9 cellular contexts compared by ENCODE assay signal in the genomic region with DNA sequence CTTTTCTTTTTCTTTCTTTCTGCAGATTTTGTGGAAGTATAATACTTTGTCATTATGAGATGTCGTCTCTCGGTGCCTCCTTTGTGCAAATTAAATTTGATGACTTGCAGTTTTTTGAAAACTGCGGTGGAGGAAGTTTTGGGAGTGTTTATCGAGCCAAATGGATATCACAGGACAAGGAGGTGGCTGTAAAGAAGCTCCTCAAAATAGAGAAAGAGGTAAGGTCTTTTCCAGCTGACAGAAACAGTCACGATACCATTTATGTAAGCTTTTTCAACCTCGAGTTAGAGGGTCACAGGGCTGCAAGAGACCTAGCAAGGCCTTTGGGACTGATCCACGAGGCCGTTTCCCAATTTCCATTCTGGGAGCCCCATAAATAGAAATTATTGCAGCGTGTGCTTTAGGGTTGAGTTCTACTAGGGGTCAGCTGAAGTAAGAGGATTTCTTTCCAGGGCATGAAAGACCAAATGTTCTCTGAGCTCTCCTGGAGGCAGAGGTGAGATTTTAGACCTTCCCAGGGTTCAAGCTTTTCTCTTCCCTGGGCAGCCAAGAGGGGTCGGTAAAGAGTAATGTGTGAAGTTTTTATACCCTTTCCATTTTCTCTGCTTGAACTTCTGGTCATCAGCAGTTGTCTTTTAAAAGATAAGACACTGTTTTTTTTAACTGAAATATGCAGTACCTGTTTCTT. TPM values are rescaled to one million over a fixed set of nuclear protein-coding genes. Genes with fewer than 3 reads are reported as not detected.
DNase-seq lines count a peak whose midpoint lies in the region; ATAC-seq and TF ChIP-seq lines count a peak whose summit lies in the region.
"Had no signal": no experiment of that assay in that cellular context is flagged by ENCODE, and none has a peak within 500 bp of the region (broad histone marks: within the 10 kb centered on the region; RNA-seq: fewer than 3 reads in every experiment).

No MANE protein-coding gene starts in this region.

- WGBS in ovary, 3 donors = 4 to 10% (median 10%) methylated on average over 10 of the region's 10 CpGs

- BruUV-seq in Panc1 (replicated peaks; lab: Mats Ljungman, UMichigan) = TSS peak; percentile 49

- TF ChIP-seq CTCF in BE2C (IDR thresholded peaks at IDR 0.05; ENCODE audit: low read depth, low read length) (0 out of 2 replicates have a peak, but pooled peaks have one; percentile 10), Panc1 (IDR thresholded peaks at IDR 0.05) (peak; percentile 87), fibroblast of the aortic adventitia (IDR thresholded peaks at IDR 0.05; ENCODE audit: insufficient read depth, low read length) (peak; percentile 73), ovary (IDR thresholded peaks at IDR 0.05) (peak in 2 of 3 donors; percentile 15 to 35)

- no peak overlapping the region for H3K4me3 ChIP-seq in BE2C (ENCODE audit: low read depth, low read length)
- peak overlapping the region; percentile 11 to 32 for H3K4me3 ChIP-seq in Panc1 (ENCODE audit: low read depth in 2 of 2, low read length in 2 of 2)
- H3K4me3 ChIP-seq in fibroblast of the aortic adventitia (ENCODE audit: low read depth, low read length) = peak overlapping the region; percentile 53
- no peak overlapping the region for H3K4me3 ChIP-seq in ovary

- H3K27me3 ChIP-seq in BE2C (no peaks in the 10 kb centered on the region), Panc1 (ENCODE audit: control insufficient read depth, insufficient read depth, low read length) (no peaks in the 10 kb centered on the region), ovary (no peaks in the 10 kb centered on the region)

- POLR2A ChIA-PET in Panc1 (lab: Charles Lee) = interaction anchor here (0.6 to 1.7 kb wide), 3 partner anchors 11 to 43 kb away, joined by 4 to 10 read pairs (median 5); no protein-coding TSS in a partner anchor

- H3K9me3 ChIP-seq in BE2C = no peaks in the 10 kb centered on the region
- no peaks in the 10 kb centered on the region for H3K9me3 ChIP-seq in Panc1 (ENCODE audit: control insufficient read depth, insufficient read depth, low read depth, low read length)
- no peaks in the 10 kb centered on the region for H3K9me3 ChIP-seq in ovary

- H3K36me3 ChIP-seq in BE2C = no peaks in the 10 kb centered on the region
- H3K36me3 ChIP-seq in Panc1 (ENCODE audit: control insufficient read depth, insufficient read depth, low read length) = peaks cover 21% of the 10 kb centered on the region; the same call in 1 of the 2 replicates
- H3K36me3 ChIP-seq in ovary = no peaks in the 10 kb centered on the region

- H3K27ac ChIP-seq in Panc1 (ENCODE audit: low read length) (peak overlapping the region; percentile 100), ovary (peak overlapping the region; percentile 6 to 63)

- CTCF ChIA-PET in Panc1 (lab: Charles Lee) = interaction anchor here (0.6 to 1.9 kb wide), 9 partner anchors 12 to 306 kb away, joined by 3 to 13 read pairs (median 3); no protein-coding TSS in a partner anchor

- intact Hi-C loops in Panc1 (cut with micrococcal nuclease; ENCODE audit: unreplicated experiment) = loop anchor here (5.0 kb wide), 2 partner anchors 71 to 121 kb away; no protein-coding TSS in a partner anchor
- intact Hi-C loops in ovary (cut with DNase I) = no loop called here

- TF ChIP-seq EP300 in ovary (IDR thresholded peaks at IDR 0.05) = no peak

- in situ Hi-C loops in Panc1 (cut with HindIII; ENCODE audit: low pct_unique_long_range_greater_than_20kb, low sequenced_read_pairs) = no loop called here

- no peak for TF ChIP-seq POLR2A in ovary (IDR thresholded peaks at IDR 0.05)

- H3K4me1 ChIP-seq in BE2C (no peaks in the 10 kb centered on the region), Panc1 (ENCODE audit: control insufficient read depth, insufficient read depth, low read length) (peaks cover 78% of the 10 kb centered on the region), ovary (ENCODE audit: insufficient read depth) (peaks cover 11% of the 10 kb centered on the region)

- ATAC-seq in Panc1 = 0 out of 2 replicates have a peak, but pooled peaks have one; percentile 26
- no peak for ATAC-seq in GM18517 (IDR thresholded peaks at IDR 0.05; ENCODE audit: unreplicated experiment)
- no peak for ATAC-seq in GM21423 (IDR thresholded peaks at IDR 0.05; ENCODE audit: unreplicated experiment)

- DNase-seq in BE2C (no peak), Panc1 (ENCODE audit: low read depth, low spot score) (no peak), fibroblast of the aortic adventitia (ENCODE audit: low read depth) (peak; percentile 42), ovary (peak in 4 of 5 donors; percentile 40 to 65 (median 52))
- no peak for DNase-seq in activated T-cell treated with anti-CD3 and anti-CD28 coated beads, Interleukin-2, amount 50 U/mL, for 1 hour
- no peak for DNase-seq in activated naive CD4-positive, alpha-beta T cell (lab: John Stamatoyannopoulos, UW)
- DNase-seq: CD4-positive, CD25-positive, alpha-beta regulatory T cell had no signal

RNA-seq across cellular contexts. Expression of a gene that starts 15.5 kb away (rescaled TPM):
- polyA plus RNA-seq in BE2C (2012; ENCODE audit: insufficient read depth, insufficient read length, low read depth) = 2.5 TPM
- 121 TPM for total RNA-seq in Panc1 (2021; ENCODE audit: unreplicated experiment)
- 60.5 TPM for polyA plus RNA-seq in Panc1 (2012; ENCODE audit: insufficient read length)
- 53.1 and 68.2 TPM in 2 replicates for total RNA-seq in fibroblast of the aortic adventitia (ENCODE audit: low replicate concordance)
- total RNA-seq in ovary = 100 to 1,000 TPM in 4 of 7 donors, 10 to 100 TPM in 3; 40.1 to 127 (median 107) TPM
- polyA plus RNA-seq in ovary = 10 to 100 TPM; 38.6 to 88.4 TPM

Comparison
In these comparisons a context has a peak if more than half of its experiments do, and no peak if none do; other contexts are left out.
1. DNase-seq: peak in fibroblast of the aortic adventitia (single experiment) and ovary (4 of 5); none in BE2C (single experiment), Panc1 (single experiment), activated T-cell treated with anti-CD3 and anti-CD28 coated beads, Interleukin-2, amount 50 U/mL, for 1 hour (single experiment) and activated naive CD4-positive, alpha-beta T cell (0 of 4).
2. H3K4me3 ChIP-seq: peak in Panc1 (2 of 2) and fibroblast of the aortic adventitia (single experiment); none in BE2C (single experiment) and ovary (single experiment).
3. CTCF ChIP-seq: peak in every context shown above with its lines; median percentile 87 in Panc1; 73 in fibroblast of the aortic adventitia; 25 in ovary; 10 in BE2C.